ENCODE assay signal across 11 cellular contexts in the genomic region with DNA sequence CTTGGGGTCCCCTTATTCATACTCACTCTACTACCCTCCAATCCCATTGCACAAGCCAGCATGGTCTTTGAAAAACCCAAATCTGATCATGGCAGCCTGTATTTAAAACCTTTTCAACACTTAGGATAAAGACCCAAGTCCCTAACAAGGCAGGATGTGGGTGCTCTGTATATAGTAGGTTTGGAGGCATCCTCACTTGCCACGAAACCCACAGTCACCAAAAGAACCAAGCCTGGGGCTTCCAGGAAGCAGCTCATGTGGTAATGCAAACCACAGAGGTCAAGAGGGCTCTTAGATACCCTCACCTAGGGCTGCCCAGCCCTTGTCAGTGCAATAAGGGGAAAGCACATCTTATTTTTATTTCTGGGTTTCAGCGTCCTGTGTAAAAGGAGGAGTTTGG.
"Had no signal": no experiment of that assay in that cellular context is flagged by ENCODE, and none has a peak within 500 bp of the region (broad histone marks: within the 10 kb centered on the region; RNA-seq: fewer than 3 reads in every experiment).

No MANE protein-coding gene starts in this region.

- H3K4me3 ChIP-seq: transverse colon had no signal

- H3K27ac ChIP-seq: brain microvascular endothelial cell, transverse colon had no signal

- H3K9me3 ChIP-seq: transverse colon had no signal

- H3K4me1 ChIP-seq: transverse colon had no signal

- FAIRE-seq: TTC549 had no signal

- ATAC-seq: right cardiac atrium; SK-N-SH treated with all-trans-retinoic acid at 6 μM for 48 hours; stimulated activated memory B cell treated with anti-CD40 and anti-IgM and Interleukin-4, amounts not matched to agents 10 μg/mL and 1 μg/mL and 100 μg/mL, for 72 hours had no signal

- H3K27me3 ChIP-seq: brain microvascular endothelial cell, transverse colon had no signal

- H3K36me3 ChIP-seq: brain microvascular endothelial cell, transverse colon had no signal

- DNase-seq: activated B cell treated with CpG ODN at 0.5 μM for 24 hours; activated CD4-positive, alpha-beta T cell treated with anti-CD3 and anti-CD28 coated beads, Interleukin-2, amount 50 U/mL, for 4 hours; amygdala; brain microvascular endothelial cell; hippocampal formation; right cardiac atrium; substantia nigra; transverse colon had no signal
